16 cellular contexts compared by ENCODE assay signal in genomic region chr7:142636751-142637150, GRCh38.
DNase-seq lines count a peak whose midpoint lies in the region; ATAC-seq and TF ChIP-seq lines count a peak whose summit lies in the region.
"Had no signal": no experiment of that assay in that cellular context is flagged by ENCODE, and none has a peak within 500 bp of the region (broad histone marks: within the 10 kb centered on the region; RNA-seq: fewer than 3 reads in every experiment).

No MANE protein-coding gene starts in this region.

- peak overlapping the region; percentile 72 for H3K4me3 Mint-ChIP-seq in activated CD8-positive, alpha-beta memory T cell treated with anti-CD3 and anti-CD28 coated beads, Interleukin-2, amount 10 ng/mL, durations not matched to agents 7 days and 5 days

- intact Hi-C loops in mammary epithelial cell (cut with micrococcal nuclease) = no loop called here

- H3K4me2 ChIP-seq in mammary epithelial cell (ENCODE audit: insufficient read depth, low read depth, low read length) = no peak overlapping the region
- H3K4me2 ChIP-seq: A549, hepatocyte had no signal

- ATAC-seq in activated CD8-positive, alpha-beta memory T cell treated with anti-CD3 and anti-CD28 coated beads, Interleukin-2, amount 10 ng/mL, durations not matched to agents 7 days and 5 days = peak; percentile 64
- ATAC-seq: A549, left cardiac atrium had no signal

- peaks cover 2% of the 10 kb centered on the region for H3K27me3 Mint-ChIP-seq in activated CD8-positive, alpha-beta memory T cell treated with anti-CD3 and anti-CD28 coated beads, Interleukin-2, amount 10 ng/mL, durations not matched to agents 7 days and 5 days

- no peak overlapping the region for H3K9ac ChIP-seq in mammary epithelial cell (ENCODE audit: insufficient read depth, low read length)

- CTCF ChIA-PET in activated CD8-positive, alpha-beta memory T cell treated with anti-CD3 and anti-CD28 coated beads, Interleukin-2, amount 10 ng/mL, durations not matched to agents 7 days and 5 days (lab: Charles Lee) = interaction anchor here (0.9 to 6.3 kb wide), 5 partner anchors 10 to 579 kb away, joined by 3 to 68 read pairs (median 5); no protein-coding TSS in a partner anchor
- CTCF ChIA-PET in mammary epithelial cell (lab: Charles Lee; ENCODE audit: low non-redundant PET) = no interaction called here

- no peaks in the 10 kb centered on the region for H3K36me3 ChIP-seq in mammary epithelial cell (ENCODE audit: insufficient read depth, low read length)
- H3K36me3 ChIP-seq: ascending aorta, uterus had no signal

- dilution Hi-C loops in mammary epithelial cell (cut with HindIII; ENCODE audit: low sequenced_read_pairs) = no loop called here

- no TSS peak for BruUV-seq in mammary epithelial cell (replicated peaks; lab: Mats Ljungman, UMichigan)

- peak overlapping the region; percentile 90 for H3K27ac Mint-ChIP-seq in activated CD8-positive, alpha-beta memory T cell treated with anti-CD3 and anti-CD28 coated beads, Interleukin-2, amount 10 ng/mL, durations not matched to agents 7 days and 5 days

- H3K36me3 Mint-ChIP-seq in activated CD8-positive, alpha-beta memory T cell treated with anti-CD3 and anti-CD28 coated beads, Interleukin-2, amount 10 ng/mL, durations not matched to agents 7 days and 5 days = peaks cover 1% of the 10 kb centered on the region

- in situ Hi-C loops in mammary epithelial cell (cut with MboI; ENCODE audit: low sequenced_read_pairs in 2 of 2) = loop anchor here in 1 of 2 donors (25.0 kb wide), 1 partner anchor 176 kb away; no protein-coding TSS in a partner anchor

- H3K27me3 ChIP-seq in mammary epithelial cell (ENCODE audit: insufficient read depth, low read length) = peaks cover 2% of the 10 kb centered on the region
- H3K27me3 ChIP-seq: ascending aorta, uterus had no signal

- peaks cover 17% of the 10 kb centered on the region for H3K4me1 Mint-ChIP-seq in activated CD8-positive, alpha-beta memory T cell treated with anti-CD3 and anti-CD28 coated beads, Interleukin-2, amount 10 ng/mL, durations not matched to agents 7 days and 5 days

- H3K9me3 Mint-ChIP-seq in activated CD8-positive, alpha-beta memory T cell treated with anti-CD3 and anti-CD28 coated beads, Interleukin-2, amount 10 ng/mL, durations not matched to agents 7 days and 5 days (ENCODE audit: low read depth) = no peaks in the 10 kb centered on the region

- H4K20me1 ChIP-seq in mammary epithelial cell (ENCODE audit: insufficient read depth, low read length) = no peaks in the 10 kb centered on the region

- no peak overlapping the region for H3K4me3 ChIP-seq in mammary epithelial cell (replicated peaks in 1 of 3; ENCODE audit: insufficient read depth in 1 of 3, low read depth in 2 of 3, low read length in 3 of 3)
- H3K4me3 ChIP-seq: A549, ascending aorta, hepatocyte, uterus had no signal

- no peaks in the 10 kb centered on the region for H3K4me1 ChIP-seq in mammary epithelial cell (ENCODE audit: insufficient read depth, low read length)
- H3K4me1 ChIP-seq: A549, ascending aorta, uterus had no signal

- no peaks in the 10 kb centered on the region for H3K79me2 ChIP-seq in mammary epithelial cell (ENCODE audit: insufficient read depth, low read length)
- H3K79me2 ChIP-seq: hepatocyte had no signal

- no peak for DNase-seq in activated CD8-positive, alpha-beta memory T cell treated with anti-CD3 and anti-CD28 coated beads, Interleukin-2, amount 10 ng/mL, durations not matched to agents 7 days and 5 days
- no peak for DNase-seq in activated CD8-positive, alpha-beta memory T cell treated with anti-CD3 and anti-CD28 coated beads for 24 hours
- DNase-seq in activated T-cell treated with anti-CD3 and anti-CD28 coated beads for 4 hours (peak; percentile 15), DMS79 treated with DMSO at 0.1 percent for 48 hours (lab: John Stamatoyannopoulos, UW) (no peak), T1000 (lab: John Stamatoyannopoulos, UW) (no peak), mammary epithelial cell (no peak)
- DNase-seq in effector CD8-positive, alpha-beta T cell (lab: John Stamatoyannopoulos, UW) = peak; percentile 2
- peak; percentile 19 for DNase-seq in stimulated activated naive CD4-positive, alpha-beta T cell treated with Interleukin-2 at 50 U/mL for 16 hours (lab: John Stamatoyannopoulos, UW)
- DNase-seq: left cardiac atrium, NCI-H187 treated with DMSO at 0.1 percent for 48 hours, NCI-H524, posterior cingulate gyrus, uterus had no signal

- H3K27ac ChIP-seq in mammary epithelial cell (ENCODE audit: insufficient read depth, low read depth, low read length) = no peak overlapping the region
- H3K27ac ChIP-seq: A549, ascending aorta, hepatocyte, uterus had no signal

- no peak for TF ChIP-seq CTCF in mammary epithelial cell (conservative IDR thresholded peaks at IDR 0.05 in 1 of 2, IDR thresholded peaks at IDR 0.05 in 1 of 2; ENCODE audit: extremely low read depth in 1 of 2, insufficient read depth in 1 of 2, low read depth in 1 of 2, low read length in 2 of 2)

- no peak overlapping the region for H2AFZ ChIP-seq in mammary epithelial cell (ENCODE audit: low read depth, low read length)
- H2AFZ ChIP-seq: hepatocyte had no signal

- 78% methylated on average over 6 of the region's 6 CpGs for whole genome bisulfite sequencing in mammary epithelial cell (ENCODE audit: low coverage, missing lambda C conversion rate)

- H3K9me3 ChIP-seq in mammary epithelial cell (replicated peaks; ENCODE audit: insufficient read depth, low read length) = no peaks in the 10 kb centered on the region
- H3K9me3 ChIP-seq: ascending aorta, uterus had no signal

Comparison
In these comparisons a context has a peak if more than half of its experiments do, and no peak if none do; other contexts are left out.
1. DNase-seq: peak in activated T-cell treated with anti-CD3 and anti-CD28 coated beads for 4 hours (single experiment), effector CD8-positive, alpha-beta T cell (single experiment) and stimulated activated naive CD4-positive, alpha-beta T cell treated with Interleukin-2 at 50 U/mL for 16 hours (single experiment); none in activated CD8-positive, alpha-beta memory T cell treated with anti-CD3 and anti-CD28 coated beads, Interleukin-2, amount 10 ng/mL, durations not matched to agents 7 days and 5 days (single experiment), activated CD8-positive, alpha-beta memory T cell treated with anti-CD3 and anti-CD28 coated beads for 24 hours (single experiment), DMS79 treated with DMSO at 0.1 percent for 48 hours (single experiment), T1000 (single experiment) and mammary epithelial cell (single experiment).